33 cellular contexts compared by ENCODE assay signal in the genomic region with DNA sequence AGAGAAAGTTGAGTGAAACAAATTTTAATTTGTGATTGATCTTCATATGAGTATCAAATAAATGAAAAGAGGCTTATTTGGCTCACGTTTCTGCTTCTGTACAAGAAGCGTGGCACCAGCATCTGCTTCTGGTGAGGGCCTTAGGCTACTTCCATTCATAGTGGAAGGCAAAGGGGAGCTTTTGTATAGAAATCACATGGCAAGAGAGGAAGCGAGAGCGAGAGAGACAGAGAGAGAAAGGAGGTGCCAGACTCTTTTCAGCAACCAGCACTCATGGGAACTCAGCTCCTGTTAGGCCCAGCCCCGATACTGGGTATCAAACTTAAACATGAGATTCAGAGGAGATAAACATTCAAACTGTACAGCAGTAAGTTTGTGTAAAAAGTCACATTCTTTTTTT.
"Had no signal": no experiment of that assay in that cellular context is flagged by ENCODE, and none has a peak within 500 bp of the region (broad histone marks: within the 10 kb centered on the region; RNA-seq: fewer than 3 reads in every experiment).

No MANE protein-coding gene starts in this region.

- H2AFZ ChIP-seq: PC-9 had no signal

- H3K27ac ChIP-seq: adrenal gland, body of pancreas, breast epithelium, PC-9, RWPE1, WERI-Rb-1 had no signal

- H3K27me3 ChIP-seq: adrenal gland, body of pancreas, breast epithelium had no signal

- H3K4me3 ChIP-seq: adrenal gland, body of pancreas, breast epithelium, PC-9 had no signal

- DNase-seq: activated CD4-positive, alpha-beta T cell treated with anti-CD3 and anti-CD28 coated beads for 1 hour; activated CD4-positive, alpha-beta T cell treated with anti-CD3 and anti-CD28 coated beads for 48 hours; activated CD4-positive, alpha-beta T cell treated with anti-CD3 and anti-CD28 coated beads, Interleukin-2, amount 50 U/mL, for 48 hours; activated CD4-positive, CD25-positive, alpha-beta regulatory T cell; activated CD8-positive, alpha-beta memory T cell treated with anti-CD3 and anti-CD28 coated beads, Interleukin-2, amount 50 U/mL, for 4 hours; activated CD8-positive, alpha-beta T cell treated with anti-CD3 and anti-CD28 coated beads, Interleukin-2, amount 10 ng/mL, durations not matched to agents 7 days and 5 days; activated gamma-delta T cell treated with Interleukin-2 at 50 U/mL for 16 hours; activated naive CD4-positive, alpha-beta T cell treated with anti-CD3 and anti-CD28 coated beads for 36 hours; activated T-cell treated with anti-CD3 and anti-CD28 coated beads for 4 hours; activated T-cell treated with anti-CD3 and anti-CD28 coated beads, Interleukin-2, amount 50 U/mL, for 4 hours; adrenal gland; body of pancreas; NCI-H1092 treated with DMSO at 0.1 percent for 48 hours; NCI-H1417; NCI-H187 treated with DMSO at 0.1 percent for 48 hours; NCI-H2081; NCI-H2171 treated with DMSO at 0.1 percent for 48 hours; NCI-H2227 treated with DMSO at 0.1 percent for 48 hours; NCI-H446; NCI-H510A treated with DMSO at 0.1 percent for 48 hours; NCI-H69; PC-9; SIG-M5; SW 1271; T-helper 1 cell; T1000; WERI-Rb-1 had no signal

- FAIRE-seq: astrocyte, RCC 7860 had no signal

- H3K9me3 ChIP-seq: adrenal gland, body of pancreas, breast epithelium had no signal

- H3K36me3 ChIP-seq: adrenal gland, breast epithelium had no signal

- H3K4me1 ChIP-seq: adrenal gland, breast epithelium had no signal

- H3K4me2 ChIP-seq: PC-9 had no signal

- ATAC-seq: activated CD8-positive, alpha-beta T cell treated with anti-CD3 and anti-CD28 coated beads, Interleukin-2, amount 10 ng/mL, durations not matched to agents 7 days and 5 days; activated naive CD4-positive, alpha-beta T cell treated with anti-CD3 and anti-CD28 coated beads, Interleukin-2, amount 50 U/mL, for 72 hours; activated T-cell treated with anti-CD3 and anti-CD28 coated beads, Interleukin-2, amount 50 U/mL, for 4 hours; body of pancreas; Right ventricle myocardium inferior had no signal
